Comparison of ENCODE assay signal across 10 cellular contexts in genomic region chrX:134753185-134754008, GRCh38. TPM values are rescaled to one million over a fixed set of nuclear protein-coding genes. Genes with fewer than 3 reads are reported as not detected.
DNase-seq lines count a peak whose midpoint lies in the region; ATAC-seq, FAIRE-seq and TF ChIP-seq lines count a peak whose summit lies in the region.
"Had no signal": no experiment of that assay in that cellular context is flagged by ENCODE, and none has a peak within 500 bp of the region (broad histone marks: within the 10 kb centered on the region; RNA-seq: fewer than 3 reads in every experiment).

No MANE protein-coding gene starts in this region.

- H3K36me3 ChIP-seq in PC-3 (ENCODE audit: low read depth, low read length) = no peaks in the 10 kb centered on the region
- no peaks in the 10 kb centered on the region for H3K36me3 ChIP-seq in fibroblast of lung (ENCODE audit: control insufficient read depth, insufficient read depth, low read length)
- H3K36me3 ChIP-seq in tibial artery = no peaks in the 10 kb centered on the region

- TF ChIP-seq POLR2A in GM12891 (IDR thresholded peaks at IDR 0.05; ENCODE audit: low read depth, low read length) = no peak

- POLR2A ChIA-PET in PC-3 (lab: Charles Lee; ENCODE audit: unreplicated experiment) = no interaction called here

- peak; percentile 81 for ATAC-seq in PC-3
- no peak for ATAC-seq in GM21381 (IDR thresholded peaks at IDR 0.05; ENCODE audit: unreplicated experiment)
- ATAC-seq: left colon had no signal

- H3K4me1 ChIP-seq in PC-3 (ENCODE audit: insufficient read depth, low read length) (peaks cover 11% of the 10 kb centered on the region), fibroblast of lung (ENCODE audit: control insufficient read depth, extremely low read depth, insufficient read depth, low read length) (no peaks in the 10 kb centered on the region), tibial artery (no peaks in the 10 kb centered on the region)
- H3K4me1 ChIP-seq: testis had no signal

- H3F3A ChIP-seq in PC-3 (ENCODE audit: low read length, unreplicated experiment) = no peaks in the 10 kb centered on the region

- CTCF ChIA-PET in PC-3 (lab: Charles Lee) = interaction anchor here (0.6 to 1.6 kb wide), 7 partner anchors 31 to 270 kb away, joined by 3 to 11 read pairs (median 5); no protein-coding TSS in a partner anchor

- intact Hi-C loops in PC-3 (cut with micrococcal nuclease) = loop anchor here (1.0 to 5.0 kb wide), 5 partner anchors 26 to 330 kb away; no protein-coding TSS in a partner anchor
- intact Hi-C loops in tibial artery (cut with DNase I; ENCODE audit: low total_unique reads) = no loop called here

- no peaks in the 10 kb centered on the region for H4K20me1 ChIP-seq in PC-3 (ENCODE audit: low read length)
- no peaks in the 10 kb centered on the region for H4K20me1 ChIP-seq in fibroblast of lung (ENCODE audit: control insufficient read depth, extremely low read depth, insufficient read depth, low read length)

- no peaks in the 10 kb centered on the region for H3K9me2 ChIP-seq in PC-3 (replicated peaks; ENCODE audit: low read length)

- H3K9ac ChIP-seq in PC-3 (ENCODE audit: low read length) (no peak overlapping the region), fibroblast of lung (ENCODE audit: insufficient read depth, low read length) (no peak overlapping the region)

- H3K4me2 ChIP-seq in PC-3 (ENCODE audit: low read length) = peak overlapping the region; percentile 71
- H3K4me2 ChIP-seq in fibroblast of lung (ENCODE audit: extremely low read depth, insufficient read depth, low read length) = no peak overlapping the region

- peak overlapping the region; percentile 50 for H3K4me3 ChIP-seq in PC-3 (ENCODE audit: low read length)
- H3K4me3 ChIP-seq in fibroblast of lung (replicated peaks in 1 of 4; ENCODE audit: control extremely low read depth in 1 of 4, insufficient read depth in 1 of 4, low read depth in 3 of 4, low read length in 4 of 4) = peak overlapping the region in 1 of 4 experiments; percentile 30
- H3K4me3 ChIP-seq in tibial artery = no peak overlapping the region
- H3K4me3 ChIP-seq: testis had no signal

- BruUV-seq in PC-3 (replicated peaks; lab: Mats Ljungman, UMichigan) = no TSS peak

- H3K9me3 ChIP-seq in PC-3 (ENCODE audit: low read length) (no peaks in the 10 kb centered on the region), fibroblast of lung (ENCODE audit: control insufficient read depth, insufficient read depth, low read depth, low read length) (no peaks in the 10 kb centered on the region), tibial artery (no peaks in the 10 kb centered on the region)
- H3K9me3 ChIP-seq: testis had no signal

- DNase-seq in A172 (ENCODE audit: low spot score) (peak; percentile 23), GM12891 (ENCODE audit: insufficient read length, low spot score) (no peak), PC-3 (peak; percentile 79), fibroblast of lung (ENCODE audit: low read depth in 2 of 2) (peak; percentile 36 to 71), putamen (ENCODE audit: low spot score) (no peak), NCI-H526 treated with DMSO at 0.1 percent for 48 hours (lab: John Stamatoyannopoulos, UW) (no peak), tibial artery (no peak)
- DNase-seq: left colon, testis had no signal

- peak; percentile 73 for TF ChIP-seq CTCF in PC-3 (conservative IDR thresholded peaks at IDR 0.05; ENCODE audit: low read depth, low read length)
- peak in 1 of 2 donors; percentile 22 for TF ChIP-seq CTCF in fibroblast of lung (conservative IDR thresholded peaks at IDR 0.05 in 1 of 2, IDR thresholded peaks at IDR 0.05 in 1 of 2; ENCODE audit: low read depth in 1 of 2, low read length in 2 of 2)
- TF ChIP-seq CTCF in tibial artery (IDR thresholded peaks at IDR 0.05) = peak in 1 of 2 experiments; percentile 12

- FAIRE-seq in GM12891 (lab: Jason Lieb, UNC) = peak; percentile 5

- H3K27me3 ChIP-seq in PC-3 (ENCODE audit: low read length) (no peaks in the 10 kb centered on the region), fibroblast of lung (ENCODE audit: control insufficient read depth, insufficient read depth, low read length) (no peaks in the 10 kb centered on the region), tibial artery (no peaks in the 10 kb centered on the region)
- H3K27me3 ChIP-seq: testis had no signal

- H3K79me2 ChIP-seq in PC-3 (ENCODE audit: low read length) (no peaks in the 10 kb centered on the region), fibroblast of lung (ENCODE audit: control insufficient read depth, insufficient read depth, low read length) (no peaks in the 10 kb centered on the region)

- H3K27ac ChIP-seq in PC-3 (ENCODE audit: low read length) = no peak overlapping the region
- H3K27ac ChIP-seq in fibroblast of lung (ENCODE audit: insufficient read depth, low read length) = no peak overlapping the region
- no peak overlapping the region for H3K27ac ChIP-seq in tibial artery
- H3K27ac ChIP-seq: testis had no signal

- H2AFZ ChIP-seq in PC-3 (ENCODE audit: low read length) (peak overlapping the region; percentile 24), fibroblast of lung (ENCODE audit: low read length) (no peak overlapping the region)

TF ChIP-seq in GM12891, 5 proteins besides CTCF, POLR2A, EP300 and RAD21:
- TF ChIP-seq POU2F2 (IDR thresholded peaks at IDR 0.05; ENCODE audit: low read depth, low read length) (no peak), PAX5 (IDR thresholded peaks at IDR 0.05; ENCODE audit: insufficient read depth, low read length, severe bottlenecking) (no peak), POLR2AphosphoS5 (IDR thresholded peaks at IDR 0.05; ENCODE audit: low read depth, low read length) (no peak), SPI1 (IDR thresholded peaks at IDR 0.05; ENCODE audit: low read depth, low read length) (no peak), TAF1 (IDR thresholded peaks at IDR 0.05; ENCODE audit: low read depth, low read length) (no peak)
TF ChIP-seq in GM12891: peak in this region for 0.

RNA-seq across cellular contexts. Expression of gene PABIR2, which starts 43.6 kb away (rescaled TPM):
- total RNA-seq in A172 (2014; rRNA removed; shearing (Covaris generic)) = 8.6 and 9.4 TPM in 2 replicates
- 22.7 TPM for polyA plus RNA-seq in GM12891 (2012; ENCODE audit: low read depth, missing spikeins)
- total RNA-seq in PC-3 (2014; rRNA removed) = 12.0 and 13.9 TPM in 2 replicates
- 9.0 and 16.8 TPM in 2 replicates for total RNA-seq in fibroblast of lung
- polyA plus RNA-seq in fibroblast of lung = 18.8 and 27.2 TPM in 2 replicates
- polyA plus RNA-seq in fibroblast of lung (2012) = 12.6 and 23.8 TPM in 2 replicates
- polyA minus RNA-seq in fibroblast of lung (ENCODE audit: low replicate concordance) = 5.2 and 51.1 TPM in 2 replicates

Comparison
In these comparisons a context has a peak if more than half of its experiments do, and no peak if none do; other contexts are left out.
1. DNase-seq: peak in A172 (single experiment), PC-3 (single experiment) and fibroblast of lung (2 of 2); none in GM12891 (single experiment), putamen (single experiment), NCI-H526 treated with DMSO at 0.1 percent for 48 hours (single experiment) and tibial artery (0 of 2).